In genomic region chr9:14051459-14051858, GRCh38 we compare ENCODE assay signal across 18 cellular contexts.
A peak's percentile ranks its signal among the peaks of the same experiment; 100 is the strongest.
DNase-seq lines count a peak whose midpoint lies in the region; ATAC-seq, FAIRE-seq and TF ChIP-seq lines count a peak whose summit lies in the region.
"Had no signal": no experiment of that assay in that cellular context is flagged by ENCODE, and none has a peak within 500 bp of the region (broad histone marks: within the 10 kb centered on the region; RNA-seq: fewer than 3 reads in every experiment).

No MANE protein-coding gene starts in this region.

- H3F3A ChIP-seq in GM23248 (ENCODE audit: insufficient read depth), result no peaks in the 10 kb centered on the region

- no peaks in the 10 kb centered on the region for H3K9me2 ChIP-seq in GM23248 (ENCODE audit: insufficient read depth)

- POLR2A ChIA-PET in endothelial cell of umbilical vein (lab: Charles Lee), result no interaction called here

- H3K79me2 ChIP-seq in GM23248 (ENCODE audit: insufficient read depth) (no peaks in the 10 kb centered on the region), endothelial cell of umbilical vein (ENCODE audit: control insufficient read depth, insufficient read depth, low read length) (no peaks in the 10 kb centered on the region)

- ATAC-seq in SK-N-SH treated with all-trans-retinoic acid at 6 μM for 48 hours, result peak; percentile 43
- ATAC-seq in GM21360 (IDR thresholded peaks at IDR 0.05; ENCODE audit: unreplicated experiment), result no peak

- WGBS in GM23248 (ENCODE audit: low coverage in 1 of 2, low lambda C conversion rate in 2 of 2, missing lambda C conversion rate in 2 of 2), 2 experiments, result 94 to 100% methylated on average over 1 of the region's 1 CpG

- no peak overlapping the region for H3K4me2 ChIP-seq in GM23248 (ENCODE audit: unreplicated experiment)
- no peak overlapping the region for H3K4me2 ChIP-seq in endothelial cell of umbilical vein (ENCODE audit: insufficient read depth, low read length)

- H3K27me3 ChIP-seq in GM23248 (replicated peaks; ENCODE audit: insufficient read depth) (no peaks in the 10 kb centered on the region), endothelial cell of umbilical vein (ENCODE audit: control insufficient read depth in 2 of 2, insufficient read depth in 2 of 2, low read length in 2 of 2) (no peaks in the 10 kb centered on the region)

- FAIRE-seq in endothelial cell of umbilical vein (lab: Jason Lieb, UNC) (no peak), kidney (lab: Jason Lieb, UNC) (peak; percentile 11), frontal cortex (lab: Jason Lieb, UNC) (no peak)

- BruUV-seq in endothelial cell of umbilical vein (replicated peaks; lab: Mats Ljungman, UMichigan), result no TSS peak

- H3K9ac ChIP-seq in GM23248 (no peak overlapping the region), endothelial cell of umbilical vein (replicated peaks; ENCODE audit: extremely low read depth, insufficient read depth, low read length) (no peak overlapping the region), kidney (ENCODE audit: low read length in 2 of 2) (no peak overlapping the region)

- no peaks in the 10 kb centered on the region for H3K4me1 ChIP-seq in GM23248 (ENCODE audit: insufficient read depth)
- H3K4me1 ChIP-seq in endothelial cell of umbilical vein (ENCODE audit: control insufficient read depth, extremely low read depth, insufficient read depth, low read length), result peaks cover 20% of the 10 kb centered on the region
- peaks cover 0 to 3% of the 10 kb centered on the region in 2 donors for H3K4me1 ChIP-seq in kidney (ENCODE audit: control insufficient read depth in 1 of 2, insufficient read depth in 1 of 2, low read depth in 1 of 2, low read length in 2 of 2)

- no peaks in the 10 kb centered on the region for H4K20me1 ChIP-seq in GM23248 (ENCODE audit: insufficient read depth)
- no peaks in the 10 kb centered on the region for H4K20me1 ChIP-seq in endothelial cell of umbilical vein (replicated peaks; ENCODE audit: control insufficient read depth, extremely low read depth, insufficient read depth, low read length)

- in situ Hi-C loops in GM23248 (cut with MboI), result no loop called here

- intact Hi-C loops in endothelial cell of umbilical vein (cut with micrococcal nuclease) (no loop called here), kidney (cut with DNase I) (no loop called here), posterior vena cava (cut with DNase I) (no loop called here)

- H3K4me3 ChIP-seq in GM23248 (no peak overlapping the region), endothelial cell of umbilical vein (replicated peaks in 1 of 3; ENCODE audit: insufficient read depth in 1 of 3, low read depth in 1 of 3, low read length in 3 of 3) (no peak overlapping the region), kidney (ENCODE audit: low read length in 2 of 2) (no peak overlapping the region)

- TF ChIP-seq POLR2A in endothelial cell of umbilical vein (IDR thresholded peaks at IDR 0.05; ENCODE audit: low read depth, low read length), result no peak

- H3K9me3 ChIP-seq in GM23248 (ENCODE audit: low read depth) (no peaks in the 10 kb centered on the region), endothelial cell of umbilical vein (replicated peaks; ENCODE audit: control insufficient read depth, insufficient read depth, low read length) (no peaks in the 10 kb centered on the region), kidney (ENCODE audit: control insufficient read depth in 1 of 2, low read length in 2 of 2) (no peaks in the 10 kb centered on the region)

- H3K27ac ChIP-seq in GM23248 (no peak overlapping the region), endothelial cell of umbilical vein (ENCODE audit: insufficient read depth, low read depth, low read length) (no peak overlapping the region), kidney (ENCODE audit: low read depth in 2 of 2, low read length in 2 of 2) (no peak overlapping the region)
- H3K27ac ChIP-seq: RWPE1 had no signal

- no peak overlapping the region for H2AFZ ChIP-seq in GM23248
- H2AFZ ChIP-seq in endothelial cell of umbilical vein (ENCODE audit: low read depth, low read length), result no peak overlapping the region

- dilution Hi-C loops in endothelial cell of umbilical vein (cut with MboI; ENCODE audit: extremely low pct_ligation_motif_present, low sequenced_read_pairs), result no loop called here

- no peaks in the 10 kb centered on the region for H3K36me3 ChIP-seq in GM23248 (ENCODE audit: low read depth)
- no peaks in the 10 kb centered on the region for H3K36me3 ChIP-seq in endothelial cell of umbilical vein (ENCODE audit: control insufficient read depth in 2 of 2, extremely low read depth in 1 of 2, insufficient read depth in 2 of 2, low read length in 2 of 2)
- no peaks in the 10 kb centered on the region for H3K36me3 ChIP-seq in kidney (ENCODE audit: control insufficient read depth in 1 of 2, insufficient read depth in 2 of 2, low read length in 2 of 2)

- no peaks in the 10 kb centered on the region for H3K9me1 ChIP-seq in endothelial cell of umbilical vein (replicated peaks; ENCODE audit: control insufficient read depth, extremely low read depth, insufficient read depth, low read length)

- CTCF ChIA-PET in endothelial cell of umbilical vein (lab: Charles Lee), result interaction anchor here (0.5 to 1.4 kb wide), 5 partner anchors 13 to 929 kb away, joined by 3 read pairs; no protein-coding TSS in a partner anchor

- peak; percentile 32 for DNase-seq in GM23248
- peak; percentile 37 for DNase-seq in endothelial cell of umbilical vein (ENCODE audit: low read depth, low spot score)
- no peak for DNase-seq in kidney
- DNase-seq in superior temporal gyrus (ENCODE audit: extremely low spot score), result no peak
- DNase-seq in frontal cortex (ENCODE audit: low spot score in 2 of 2), result no peak
- no peak for DNase-seq in posterior vena cava (ENCODE audit: low spot score)
- DNase-seq: AML-193, COR-L47, DMS153, KBM-7, NCI-H1048, NCI-H146, NCI-H2081, NCI-H510A, NCI-H774 had no signal

- TF ChIP-seq CTCF in endothelial cell of umbilical vein (IDR thresholded peaks at IDR 0.05; ENCODE audit: extremely low read depth in 1 of 2, insufficient read depth in 1 of 2, low read depth in 1 of 2, low read length in 2 of 2) (no peak), kidney (IDR thresholded peaks at IDR 0.05; ENCODE audit: borderline replicate concordance, extremely low read depth, insufficient read depth) (no peak)

TF ChIP-seq in SK-N-SH treated with all-trans-retinoic acid at 6 μM for 48 hours, 23 proteins besides CTCF, POLR2A, EP300 and RAD21:
- TF ChIP-seq PPARA (CRISPR knock-in tag; IDR thresholded peaks at IDR 0.05; ENCODE audit: borderline replicate concordance) (no peak), ISL1 (CRISPR knock-in tag; IDR thresholded peaks at IDR 0.05) (peak; percentile 65)
TF ChIP-seq in SK-N-SH treated with all-trans-retinoic acid at 6 μM for 48 hours: peak in this region for 1.

TF ChIP-seq in endothelial cell of umbilical vein, 7 proteins besides CTCF, POLR2A, EP300 and RAD21:
- TF ChIP-seq GATA2 (IDR thresholded peaks at IDR 0.05; ENCODE audit: insufficient read depth, insufficient read length, low read depth, low read length), result peak; percentile 16
- TF ChIP-seq FOS (IDR thresholded peaks at IDR 0.05; ENCODE audit: borderline replicate concordance, insufficient read depth, low read length), result peak; percentile 41
- TF ChIP-seq POLR2AphosphoS5 (IDR thresholded peaks at IDR 0.05; ENCODE audit: insufficient read depth, low read depth, low read length), result no peak

Comparison
In these comparisons a context has a peak if more than half of its experiments do, and no peak if none do; other contexts are left out.
1. DNase-seq: peak in GM23248 (single experiment) and endothelial cell of umbilical vein (single experiment); none in kidney (single experiment), superior temporal gyrus (single experiment), frontal cortex (0 of 2) and posterior vena cava (single experiment).